In genomic region chr13:109748677-109749076, GRCh38 we compare ENCODE assay signal across 14 cellular contexts. TPM values are rescaled to one million over a fixed set of nuclear protein-coding genes. Genes with fewer than 3 reads are reported as not detected.
DNase-seq lines count a peak whose midpoint lies in the region; ATAC-seq and TF ChIP-seq lines count a peak whose summit lies in the region.
"Had no signal": no experiment of that assay in that cellular context is flagged by ENCODE, and none has a peak within 500 bp of the region (broad histone marks: within the 10 kb centered on the region; RNA-seq: fewer than 3 reads in every experiment).

No MANE protein-coding gene starts in this region.

- peaks cover 20% of the 10 kb centered on the region for H3K9me3 ChIP-seq in BLaER1
- no peaks in the 10 kb centered on the region for H3K9me3 ChIP-seq in RWPE2 (ENCODE audit: severe bottlenecking)

- peaks cover 65% of the 10 kb centered on the region for H3K4me1 ChIP-seq in BLaER1
- H3K4me1 ChIP-seq in RWPE2 (ENCODE audit: insufficient read depth, poor library complexity, severe bottlenecking) = peaks cover 9% of the 10 kb centered on the region

- H4K20me1 ChIP-seq in BLaER1 = peaks cover 14% of the 10 kb centered on the region

- H3K4me2 ChIP-seq in BLaER1 = peak overlapping the region; percentile 76

- H3K36me3 ChIP-seq in BLaER1 (peaks cover 8% of the 10 kb centered on the region), RWPE2 (ENCODE audit: low read depth) (peaks cover 18% of the 10 kb centered on the region), brain microvascular endothelial cell (replicated peaks) (peaks cover 3% of the 10 kb centered on the region)

- H3K27me3 ChIP-seq in BLaER1 = no peaks in the 10 kb centered on the region
- H3K27me3 ChIP-seq in RWPE2 (ENCODE audit: insufficient read depth, poor library complexity, severe bottlenecking) = no peaks in the 10 kb centered on the region
- H3K27me3 ChIP-seq in brain microvascular endothelial cell (replicated peaks) = no peaks in the 10 kb centered on the region

- in situ Hi-C loops in brain microvascular endothelial cell (cut with HindIII; ENCODE audit: low pct_ligation_motif_present, low sequenced_read_pairs) = no loop called here

- TF ChIP-seq CTCF in 22Rv1 (IDR thresholded peaks at IDR 0.05) (no peak), RWPE2 (IDR thresholded peaks at IDR 0.05; ENCODE audit: poor library complexity, severe bottlenecking) (no peak), brain microvascular endothelial cell (IDR thresholded peaks at IDR 0.05; ENCODE audit: low read depth, low read length, missing control alignments) (no peak)

- peak overlapping the region; percentile 36 for H3K27ac ChIP-seq in 22Rv1
- H3K27ac ChIP-seq in BLaER1 = no peak overlapping the region
- peak overlapping the region; percentile 5 for H3K27ac ChIP-seq in RWPE2 (ENCODE audit: poor library complexity, severe bottlenecking)
- no peak overlapping the region for H3K27ac ChIP-seq in brain microvascular endothelial cell

- no peak overlapping the region for H3K9ac ChIP-seq in BLaER1

- no peak for DNase-seq in RWPE2 (ENCODE audit: low spot score)
- peak; percentile 17 for DNase-seq in ureter (ENCODE audit: low spot score)
- DNase-seq in brain microvascular endothelial cell = no peak
- DNase-seq in EL = no peak
- DNase-seq: AML-193; Calu3; CD8-positive, alpha-beta T cell; DMS79 treated with DMSO at 0.1 percent for 48 hours; GOT3; H7 had no signal

- no peak overlapping the region for H3K4me3 ChIP-seq in BLaER1
- H3K4me3 ChIP-seq in RWPE2 (ENCODE audit: severe bottlenecking) = no peak overlapping the region
- H3K4me3 ChIP-seq in brain microvascular endothelial cell (ENCODE audit: low read depth, low read length) = no peak overlapping the region
- H3K4me3 ChIP-seq: GM12878 had no signal

- no peak for ATAC-seq in RWPE2 (ENCODE audit: low read depth)
- ATAC-seq: CD8-positive, alpha-beta T cell; GM12878; HCT116 had no signal

RNA-seq across cellular contexts. Expression of gene IRS2, which starts 37.7 kb away (rescaled TPM):
- total RNA-seq in ureter = 6.0 TPM

Comparison
In these comparisons a context has a peak if more than half of its experiments do, and no peak if none do; other contexts are left out.
1. H3K27ac ChIP-seq: peak in 22Rv1 (single experiment) and RWPE2 (single experiment); none in BLaER1 (single experiment) and brain microvascular endothelial cell (single experiment).